In the genomic region with DNA sequence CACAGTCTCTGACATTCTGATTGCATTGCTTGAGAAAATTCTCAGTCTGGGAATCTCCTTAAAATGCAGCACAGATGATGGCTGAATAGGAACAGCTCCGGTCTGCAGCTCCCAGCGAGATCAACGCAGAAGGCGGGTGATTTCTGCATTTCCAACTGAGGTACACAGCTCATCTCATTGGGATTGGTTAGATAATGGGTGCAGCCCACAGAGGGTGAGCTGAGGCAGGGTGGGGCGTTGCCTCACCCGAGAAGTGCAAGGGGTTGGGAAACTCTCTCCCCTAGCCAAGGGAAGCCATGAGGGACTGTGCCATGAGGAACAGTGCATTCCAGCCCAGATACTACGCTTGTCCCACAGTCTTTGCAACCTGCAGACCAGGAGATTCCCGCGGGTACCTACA, we compare ENCODE assay signal across 6 cellular contexts.
A peak's percentile ranks its signal among the peaks of the same experiment; 100 is the strongest.
DNase-seq lines count a peak whose midpoint lies in the region; ATAC-seq and TF ChIP-seq lines count a peak whose summit lies in the region.
"Not testable (repeated sequence)": the region's sequence is repeated elsewhere in the genome, so short reads cannot be mapped to it uniquely, and the experiment has no call there.

No MANE protein-coding gene starts in this region.

- POLR2A ChIA-PET in MCF 10A (lab: Yijun Ruan, JAX), result interaction anchor here (1.3 kb wide), 1 partner anchor 41 kb away, joined by 3 read pairs; no protein-coding TSS in a partner anchor

- CTCF ChIA-PET in MCF 10A (lab: Yijun Ruan, JAX), result not testable (repeated sequence)

- not testable (repeated sequence) for H3K4me1 Mint-ChIP-seq in MCF 10A (ENCODE audit: insufficient read depth, unreplicated experiment); neural progenitor cell
- H3K4me1 Mint-ChIP-seq in nephron, result peaks cover 21% of the 10 kb centered on the region

- not testable (repeated sequence) for H3K27me3 ChIP-seq in neural progenitor cell

- H3K4me3 ChIP-seq in neural progenitor cell, result not testable (repeated sequence)

- H3K27ac Mint-ChIP-seq in MCF 10A (ENCODE audit: low read depth, unreplicated experiment), result peak overlapping the region; percentile 40
- H3K27ac Mint-ChIP-seq in nephron, result peak overlapping the region in 2 of 3 experiments; percentile 32 to 67
- peak overlapping the region; percentile 13 for H3K27ac Mint-ChIP-seq in neural progenitor cell

- TF ChIP-seq CTCF in MCF 10A (IDR thresholded peaks at IDR 0.05; ENCODE audit: unreplicated experiment); nephron (IDR thresholded peaks at IDR 0.05; ENCODE audit: unreplicated experiment in 3 of 3); neural progenitor cell (IDR thresholded peaks at IDR 0.05): not testable (repeated sequence)

- peak; percentile 27 for ATAC-seq in sciatic nerve

- not testable (repeated sequence) for H4K20me1 ChIP-seq in neural progenitor cell (ENCODE audit: low read depth)

- not testable (repeated sequence) for H3K27ac ChIP-seq in neural progenitor cell

- not testable (repeated sequence) for H3K4me1 ChIP-seq in neural progenitor cell

- peak overlapping the region; percentile 10 for H3K4me2 ChIP-seq in neural progenitor cell

- peaks cover 11% of the 10 kb centered on the region for H3K36me3 Mint-ChIP-seq in MCF 10A (ENCODE audit: insufficient read depth, unreplicated experiment)
- H3K36me3 Mint-ChIP-seq in nephron (ENCODE audit: low read depth); neural progenitor cell: not testable (repeated sequence)

- intact Hi-C loops in MCF 10A (cut with micrococcal nuclease); posterior cingulate gyrus (cut with DNase I): not testable (repeated sequence)
- intact Hi-C loops in sciatic nerve (cut with DNase I), result loop anchor here (5.0 kb wide), 1 partner anchor 1161 kb away; no protein-coding TSS in a partner anchor

- H3K9me3 ChIP-seq in neural progenitor cell (ENCODE audit: low read depth), result not testable (repeated sequence)

- H2AFZ ChIP-seq in neural progenitor cell (replicated peaks), result peak overlapping the region; percentile 47

- not testable (repeated sequence) for H3F3A ChIP-seq in neural progenitor cell (ENCODE audit: low read depth)

- H3K9me3 Mint-ChIP-seq in MCF 10A (ENCODE audit: unreplicated experiment), result not testable (repeated sequence)
- H3K9me3 Mint-ChIP-seq in nephron (peaks cover 32% of the 10 kb centered on the region), neural progenitor cell (peaks cover 17% of the 10 kb centered on the region)

- not testable (repeated sequence) for H3K79me2 ChIP-seq in neural progenitor cell (ENCODE audit: low read depth)

- H3K9ac ChIP-seq in neural progenitor cell, result not testable (repeated sequence)

- H3K36me3 ChIP-seq in neural progenitor cell, result not testable (repeated sequence)

- DNase-seq in NCI-H1105 (lab: John Stamatoyannopoulos, UW), result peak; percentile 4
- not testable (repeated sequence) for DNase-seq in MCF 10A (ENCODE audit: unreplicated experiment); neural progenitor cell (ENCODE audit: low spot score); sciatic nerve (ENCODE audit: low spot score)
- peak in 6 of 10 donors; percentile 8 to 79 (median 47) for DNase-seq in posterior cingulate gyrus

- BruUV-seq in MCF 10A (replicated peaks; lab: Mats Ljungman, UMichigan), result not testable (repeated sequence)

- not testable (repeated sequence) for H3K4me3 Mint-ChIP-seq in MCF 10A (ENCODE audit: unreplicated experiment); nephron; neural progenitor cell

- not testable (repeated sequence) for H3K27me3 Mint-ChIP-seq in MCF 10A (ENCODE audit: insufficient read depth, unreplicated experiment); nephron (ENCODE audit: low read depth); neural progenitor cell (ENCODE audit: insufficient read depth, low read depth)
